15 cellular contexts compared by ENCODE assay signal in the genomic region with DNA sequence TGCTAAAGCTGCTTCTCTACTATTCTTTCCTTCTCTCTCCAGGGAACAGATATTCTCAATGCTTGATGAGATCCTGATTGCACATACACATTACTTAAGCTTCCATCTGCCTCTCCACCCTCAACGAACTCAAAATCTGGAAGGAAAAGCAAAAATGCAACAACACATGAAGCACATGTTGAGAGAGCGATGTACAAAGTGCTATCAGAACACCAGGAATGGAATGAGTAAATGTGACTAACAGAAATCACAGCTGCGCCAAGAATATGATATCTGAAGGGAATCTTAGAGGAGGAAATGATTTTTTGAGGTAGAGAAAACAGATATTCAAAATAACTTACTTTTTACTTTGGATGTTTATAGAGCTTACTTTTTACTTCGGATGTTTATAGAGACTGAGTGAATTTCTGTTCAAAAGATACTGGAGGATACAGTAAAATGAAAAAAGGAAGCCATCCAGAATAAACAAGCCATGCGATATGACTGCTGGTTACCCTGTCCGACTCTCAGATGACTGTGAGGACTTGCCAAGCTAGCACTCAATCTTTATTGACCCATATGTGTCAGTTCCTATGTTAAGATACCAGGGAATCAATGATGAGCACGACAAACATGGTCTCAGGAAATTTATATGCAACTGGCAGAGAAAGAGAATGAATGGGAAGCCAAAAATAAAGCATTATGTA.
DNase-seq lines count a peak whose midpoint lies in the region; ATAC-seq and TF ChIP-seq lines count a peak whose summit lies in the region.
"Had no signal": no experiment of that assay in that cellular context is flagged by ENCODE, and none has a peak within 500 bp of the region (broad histone marks: within the 10 kb centered on the region; RNA-seq: fewer than 3 reads in every experiment).

No MANE protein-coding gene starts in this region.

- no peak for TF ChIP-seq POLR2A in tibial nerve (IDR thresholded peaks at IDR 0.05)

- DNase-seq in Right ventricle myocardium superior (no peak), right atrium auricular region (ENCODE audit: low spot score) (no peak), dorsolateral prefrontal cortex (no peak), lung microvascular endothelial cell (ENCODE audit: low read depth in 2 of 2) (peak; percentile 57 to 64), tibial nerve (ENCODE audit: low spot score in 2 of 2) (no peak), mesenteric fat pad (ENCODE audit: low spot score) (no peak)
- no peak for DNase-seq in activated T-cell treated with anti-CD3 and anti-CD28 coated beads, Interleukin-2, amount 50 U/mL, for 72 hours
- DNase-seq: activated CD4-positive, alpha-beta T cell treated with anti-CD3 and anti-CD28 coated beads for 4 hours; foreskin melanocyte; NCI-H2171 had no signal

- H3K9me3 ChIP-seq in right atrium auricular region (no peaks in the 10 kb centered on the region), tibial nerve (no peaks in the 10 kb centered on the region)

- no peaks in the 10 kb centered on the region for H3K9me3 Mint-ChIP-seq in activated T-cell treated with anti-CD3 and anti-CD28 coated beads, Interleukin-2, amount 50 U/mL, for 72 hours
- H3K9me3 Mint-ChIP-seq: activated T-helper 1 cell treated with anti-CD3 and anti-CD28 coated beads, Interleukin-12 subunit alpha, Interleukin-12 subunit beta, Interleukin-2, Interleukin-4 antibody, amounts not matched to agents 30 ng/mL and 10 ng/mL and 1 ng/mL, durations not matched to agents 14 hours and 24 hours and 36 hours; central memory CD8-positive, alpha-beta T cell; T-helper 1 cell treated with Interleukin-12 subunit alpha and Interleukin-12 subunit beta and Interleukin-4 antibody, amounts not matched to agents 30 μg/mL and 1 μg/mL, for 36 hours had no signal

- no peaks in the 10 kb centered on the region for H3K4me1 Mint-ChIP-seq in activated T-cell treated with anti-CD3 and anti-CD28 coated beads, Interleukin-2, amount 50 U/mL, for 72 hours (ENCODE audit: low read depth)
- H3K4me1 Mint-ChIP-seq: central memory CD8-positive, alpha-beta T cell had no signal

- no peak overlapping the region for H3K4me3 Mint-ChIP-seq in activated T-cell treated with anti-CD3 and anti-CD28 coated beads, Interleukin-2, amount 50 U/mL, for 72 hours
- H3K4me3 Mint-ChIP-seq: activated T-helper 1 cell treated with anti-CD3 and anti-CD28 coated beads, Interleukin-12 subunit alpha, Interleukin-12 subunit beta, Interleukin-2, Interleukin-4 antibody, amounts not matched to agents 30 ng/mL and 10 ng/mL and 1 ng/mL, durations not matched to agents 14 hours and 24 hours and 36 hours; central memory CD8-positive, alpha-beta T cell; neural progenitor cell; T-helper 1 cell treated with Interleukin-12 subunit alpha and Interleukin-12 subunit beta and Interleukin-4 antibody, amounts not matched to agents 30 μg/mL and 1 μg/mL, for 36 hours had no signal

- H3K36me3 ChIP-seq in right atrium auricular region (no peaks in the 10 kb centered on the region), tibial nerve (no peaks in the 10 kb centered on the region)
- H3K36me3 ChIP-seq: neural progenitor cell had no signal

- H3K4me3 ChIP-seq in right atrium auricular region (no peak overlapping the region), dorsolateral prefrontal cortex (peak overlapping the region in 3 of 59 donors; percentile 1 to 7 (median 4)), tibial nerve (no peak overlapping the region)
- H3K4me3 ChIP-seq: neural progenitor cell had no signal

- no peak overlapping the region for H3K27ac Mint-ChIP-seq in activated T-cell treated with anti-CD3 and anti-CD28 coated beads, Interleukin-2, amount 50 U/mL, for 72 hours
- H3K27ac Mint-ChIP-seq: activated T-helper 1 cell treated with anti-CD3 and anti-CD28 coated beads, Interleukin-12 subunit alpha, Interleukin-12 subunit beta, Interleukin-2, Interleukin-4 antibody, amounts not matched to agents 30 ng/mL and 10 ng/mL and 1 ng/mL, durations not matched to agents 14 hours and 24 hours and 36 hours; neural progenitor cell; T-helper 1 cell treated with Interleukin-12 subunit alpha and Interleukin-12 subunit beta and Interleukin-4 antibody, amounts not matched to agents 30 μg/mL and 1 μg/mL, for 36 hours had no signal

- H3K36me3 Mint-ChIP-seq in activated T-cell treated with anti-CD3 and anti-CD28 coated beads, Interleukin-2, amount 50 U/mL, for 72 hours (ENCODE audit: insufficient read depth in 2 of 2) = no peaks in the 10 kb centered on the region

- no peaks in the 10 kb centered on the region for H3K27me3 ChIP-seq in right atrium auricular region
- H3K27me3 ChIP-seq in dorsolateral prefrontal cortex = no peaks in the 10 kb centered on the region
- no peaks in the 10 kb centered on the region for H3K27me3 ChIP-seq in tibial nerve
- H3K27me3 ChIP-seq: neural progenitor cell had no signal

- H3K4me1 ChIP-seq in right atrium auricular region (peaks cover 0 to 15% of the 10 kb centered on the region in 2 donors), tibial nerve (peaks cover 0 to 69% (median 26%) of the 10 kb centered on the region in 4 donors)

- ATAC-seq in Right ventricle myocardium superior (ENCODE audit: poor library complexity) = peak; percentile 44
- ATAC-seq in GM21367 (IDR thresholded peaks at IDR 0.05; ENCODE audit: unreplicated experiment) = no peak
- no peak for ATAC-seq in activated T-cell treated with anti-CD3 and anti-CD28 coated beads, Interleukin-2, amount 50 U/mL, for 72 hours (replicated peaks in 1 of 2)

- TF ChIP-seq EP300 in tibial nerve (IDR thresholded peaks at IDR 0.05) = peak in 1 of 2 donors; percentile 4

- no peaks in the 10 kb centered on the region for H3K27me3 Mint-ChIP-seq in activated T-cell treated with anti-CD3 and anti-CD28 coated beads, Interleukin-2, amount 50 U/mL, for 72 hours (ENCODE audit: low read depth)
- H3K27me3 Mint-ChIP-seq: central memory CD8-positive, alpha-beta T cell had no signal

- peak overlapping the region in 1 of 2 donors; percentile 50 for H3K27ac ChIP-seq in right atrium auricular region
- peak overlapping the region in 56 of 59 donors; percentile 30 to 86 (median 70) for H3K27ac ChIP-seq in dorsolateral prefrontal cortex
- H3K27ac ChIP-seq in tibial nerve = peak overlapping the region in 3 of 4 donors; percentile 13 to 45 (median 30)
- H3K27ac ChIP-seq: neural progenitor cell had no signal

- WGBS in tibial nerve, 2 donors = 51 to 55% methylated on average over 7 of the region's 7 CpGs

- no peak for TF ChIP-seq CTCF in right atrium auricular region (IDR thresholded peaks at IDR 0.05)
- TF ChIP-seq CTCF in dorsolateral prefrontal cortex (IDR thresholded peaks at IDR 0.05 in 54 of 56, conservative IDR thresholded peaks at IDR 0.05 in 2 of 56; ENCODE audit: low read depth in 1 of 56, partially characterized antibody in 56 of 56) = no peak
- TF ChIP-seq CTCF in tibial nerve (IDR thresholded peaks at IDR 0.05) = no peak

- intact Hi-C loops in Right ventricle myocardium superior (cut with DNase I) (no loop called here), dorsolateral prefrontal cortex (cut with DNase I) (loop anchor here in 1 of 2 donors (5.0 kb wide), 1 partner anchor 37 kb away; no protein-coding TSS in a partner anchor)

Comparison
In these comparisons a context has a peak if more than half of its experiments do, and no peak if none do; other contexts are left out.
1. DNase-seq: peak in lung microvascular endothelial cell (2 of 2); none in Right ventricle myocardium superior (single experiment), right atrium auricular region (single experiment), dorsolateral prefrontal cortex (0 of 10), tibial nerve (0 of 2), activated T-cell treated with anti-CD3 and anti-CD28 coated beads, Interleukin-2, amount 50 U/mL, for 72 hours (0 of 2) and mesenteric fat pad (single experiment).